In genomic region chr1:181083842-181084605, GRCh38 we compare ENCODE assay signal across 8 cellular contexts. TPM values are rescaled to one million over a fixed set of nuclear protein-coding genes. Genes with fewer than 3 reads are reported as not detected.
A peak's percentile ranks its signal among the peaks of the same experiment; 100 is the strongest.
DNase-seq lines count a peak whose midpoint lies in the region; ATAC-seq and TF ChIP-seq lines count a peak whose summit lies in the region.

No MANE protein-coding gene starts in this region.

- H3K4ac ChIP-seq in trophoblast cell (ENCODE audit: low read depth, low read length), result no peak overlapping the region

- peaks cover 4% of the 10 kb centered on the region for H3K79me1 ChIP-seq in trophoblast cell (ENCODE audit: low read length)

- H3K9me3 ChIP-seq in right atrium auricular region (no peaks in the 10 kb centered on the region), trophoblast cell (ENCODE audit: insufficient read depth, low read depth, low read length) (peaks cover 2% of the 10 kb centered on the region)

- no peak overlapping the region for H2AFZ ChIP-seq in trophoblast cell (ENCODE audit: insufficient read depth, low read length, poor library complexity)

- H3K9ac ChIP-seq in trophoblast cell (ENCODE audit: low read length), result no peak overlapping the region

- H3K23ac ChIP-seq in trophoblast cell (ENCODE audit: low read length), result no peak overlapping the region

- DNase-seq in Right ventricle myocardium inferior (ENCODE audit: missing footprints), result no peak
- DNase-seq in right atrium auricular region (ENCODE audit: low spot score), result no peak
- DNase-seq in NCI-H345 treated with DMSO at 0.1 percent for 48 hours (lab: John Stamatoyannopoulos, UW; ENCODE audit: unreplicated experiment), result peak; percentile 14
- peak; percentile 61 for DNase-seq in activated CD4-positive, alpha-beta T cell treated with anti-CD3 and anti-CD28 coated beads for 48 hours
- DNase-seq in erythroblast (lab: John Stamatoyannopoulos, UW), result peak; percentile 78 to 79
- DNase-seq in trophoblast cell, result peak; percentile 62 to 68

- peaks cover 4% of the 10 kb centered on the region for H3K79me2 ChIP-seq in trophoblast cell (ENCODE audit: control insufficient read depth, insufficient read depth, low read length, poor library complexity)

- H3K27ac ChIP-seq in right atrium auricular region, result no peak overlapping the region
- H3K27ac ChIP-seq in trophoblast cell (ENCODE audit: low read depth, low read length), result no peak overlapping the region

- no peak overlapping the region for H3K18ac ChIP-seq in trophoblast cell (ENCODE audit: low read length)

- no peak overlapping the region for H3K4me2 ChIP-seq in trophoblast cell (ENCODE audit: low read length)

- no peak overlapping the region for H3K14ac ChIP-seq in trophoblast cell (ENCODE audit: low read length)

- peak in 1 of 2 donors; percentile 72 for TF ChIP-seq CTCF in right atrium auricular region (IDR thresholded peaks at IDR 0.05)

- H3K4me3 ChIP-seq in right atrium auricular region (no peak overlapping the region), trophoblast cell (ENCODE audit: low read depth, low read length) (no peak overlapping the region)

- H4K91ac ChIP-seq in trophoblast cell (ENCODE audit: low read depth, low read length), result no peak overlapping the region

- intact Hi-C loops in Right ventricle myocardium inferior (cut with DNase I), result loop anchor here (2.0 kb wide), 1 partner anchor 59 kb away; no protein-coding TSS in a partner anchor

- WGBS in trophoblast cell (ENCODE audit: extremely low coverage, insufficient coverage, insufficient read length), result no CpG with 5 or more reads among the region's 6 CpGs

- H2BK5ac ChIP-seq in trophoblast cell (ENCODE audit: low read depth, low read length, poor library complexity), result no peak overlapping the region

- H3K4me1 ChIP-seq in right atrium auricular region, result peaks cover 0 to 5% of the 10 kb centered on the region in 2 donors
- peaks cover 2 to 3% of the 10 kb centered on the region in 2 experiments for H3K4me1 ChIP-seq in trophoblast cell (ENCODE audit: control insufficient read depth in 1 of 2, insufficient read depth in 2 of 2, low read length in 2 of 2)

- no peak overlapping the region for H4K12ac ChIP-seq in trophoblast cell (ENCODE audit: low read depth, low read length)

- H2AK5ac ChIP-seq in trophoblast cell (ENCODE audit: low read length), result no peak overlapping the region

- no peak overlapping the region for H2BK120ac ChIP-seq in trophoblast cell (ENCODE audit: insufficient read depth, low read length, poor library complexity)

- H3K36me3 ChIP-seq in right atrium auricular region (no peaks in the 10 kb centered on the region), trophoblast cell (ENCODE audit: control insufficient read depth in 1 of 2, insufficient read depth in 2 of 2, low read length in 2 of 2) (no peaks in the 10 kb centered on the region)

- no peak for TF ChIP-seq POLR2A in erythroblast (IDR thresholded peaks at IDR 0.05; ENCODE audit: low read length)

- H3K27me3 ChIP-seq in right atrium auricular region (no peaks in the 10 kb centered on the region), trophoblast cell (ENCODE audit: insufficient read depth, low read length) (no peaks in the 10 kb centered on the region)

- H2BK12ac ChIP-seq in trophoblast cell (ENCODE audit: low read length), result no peak overlapping the region

- ATAC-seq in Right ventricle myocardium inferior (peak; percentile 53), HG02642 (IDR thresholded peaks at IDR 0.05; ENCODE audit: poor library complexity, unreplicated experiment) (peak; percentile 30), HG03097 (IDR thresholded peaks at IDR 0.05; ENCODE audit: low FRiP score, unreplicated experiment) (no peak)

- no peak overlapping the region for H4K8ac ChIP-seq in trophoblast cell (ENCODE audit: low read depth, low read length)

RNA-seq across cellular contexts. Expression of gene IER5, which starts 4.5 kb away (rescaled TPM):
- 14.3 TPM for total RNA-seq in Right ventricle myocardium inferior
- 10 to 100 TPM; 25.6 to 55.1 TPM for total RNA-seq in right atrium auricular region
- polyA plus RNA-seq in trophoblast cell (2013), result 9.0 and 9.8 TPM in 2 replicates

RNA-seq across cellular contexts. Expression of gene MR1, which starts 50.2 kb away (rescaled TPM):
- 5.3 TPM for total RNA-seq in Right ventricle myocardium inferior
- 1 to 10 TPM; 9.9 to 10.0 TPM for total RNA-seq in right atrium auricular region
- polyA plus RNA-seq in trophoblast cell (2013), result 0.57 and 0.79 TPM in 2 replicates

Comparison
In these comparisons a context has a peak if more than half of its experiments do, and no peak if none do; other contexts are left out.
1. DNase-seq: peak in NCI-H345 treated with DMSO at 0.1 percent for 48 hours (single experiment), activated CD4-positive, alpha-beta T cell treated with anti-CD3 and anti-CD28 coated beads for 48 hours (single experiment), erythroblast (2 of 2) and trophoblast cell (2 of 2); none in Right ventricle myocardium inferior (single experiment) and right atrium auricular region (single experiment).